Comparison of ENCODE assay signal across 18 cellular contexts in the genomic region with DNA sequence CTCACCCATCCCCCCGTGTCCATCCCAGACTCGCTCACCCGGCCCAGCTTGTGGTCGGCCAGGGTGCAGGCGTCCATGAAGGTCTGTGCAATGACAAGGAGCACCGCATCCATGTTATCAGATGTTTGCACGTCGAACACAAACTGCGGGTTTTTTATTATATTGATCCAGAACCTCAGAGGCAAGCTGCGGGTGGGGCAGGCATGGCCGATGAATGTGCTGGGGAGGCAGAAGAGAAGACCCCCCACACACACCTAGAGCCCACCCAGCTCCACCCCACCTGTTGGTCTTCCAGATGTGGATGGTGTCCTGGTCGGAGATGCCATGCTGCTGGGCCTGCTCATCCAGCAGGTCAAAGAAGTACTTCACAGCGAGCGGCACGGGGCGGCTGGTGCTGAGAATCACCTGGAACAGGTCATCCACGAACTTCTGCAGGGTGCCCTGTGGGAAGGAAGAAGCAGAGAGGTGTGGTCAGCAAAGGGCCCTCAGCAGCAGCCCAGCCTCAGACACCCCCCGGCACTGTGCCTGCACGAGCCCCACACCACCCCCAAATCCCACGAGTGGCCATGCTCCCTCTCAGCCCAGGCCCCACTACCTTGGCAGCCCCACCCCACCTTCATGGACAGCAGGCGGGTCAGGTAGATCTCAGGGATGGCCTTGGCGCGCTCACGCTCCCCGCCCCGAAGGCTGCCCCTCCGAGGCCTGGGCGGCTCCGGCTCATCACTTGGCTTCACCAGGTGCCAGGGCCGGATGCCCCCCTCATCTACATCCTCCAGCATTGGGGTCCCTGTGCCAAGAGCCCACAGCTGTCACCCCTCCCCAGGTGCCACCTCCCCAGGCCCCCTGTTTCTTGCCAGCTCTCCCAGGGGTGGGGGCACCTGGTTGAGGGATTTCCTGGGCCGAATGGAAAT. TPM values are rescaled to one million over a fixed set of nuclear protein-coding genes. Genes with fewer than 3 reads are reported as not detected.
A peak's percentile ranks its signal among the peaks of the same experiment; 100 is the strongest.
DNase-seq lines count a peak whose midpoint lies in the region; ATAC-seq and TF ChIP-seq lines count a peak whose summit lies in the region.
"Had no signal": no experiment of that assay in that cellular context is flagged by ENCODE, and none has a peak within 500 bp of the region (broad histone marks: within the 10 kb centered on the region; RNA-seq: fewer than 3 reads in every experiment).

No MANE protein-coding gene starts in this region.

- TF ChIP-seq CTCF in adrenal gland (IDR thresholded peaks at IDR 0.05) = no peak
- no peak for TF ChIP-seq CTCF in left lung (IDR thresholded peaks at IDR 0.05)
- TF ChIP-seq CTCF in suprapubic skin (IDR thresholded peaks at IDR 0.05) = no peak

- no peaks in the 10 kb centered on the region for H3K4me1 Mint-ChIP-seq in activated T-cell treated with anti-CD3 and anti-CD28 coated beads, Interleukin-2, amount 50 U/mL, for 4 hours (ENCODE audit: low read depth)
- H3K4me1 Mint-ChIP-seq: endodermal cell had no signal

- no peak overlapping the region for H3K4me3 ChIP-seq in adrenal gland
- H3K4me3 ChIP-seq in left lung = no peak overlapping the region
- H3K4me3 ChIP-seq in suprapubic skin = no peak overlapping the region
- H3K4me3 ChIP-seq: K562, lung had no signal

- no peaks in the 10 kb centered on the region for H3K4me1 ChIP-seq in adrenal gland (replicated peaks in 1 of 2)
- H3K4me1 ChIP-seq in left lung = no peaks in the 10 kb centered on the region
- H3K4me1 ChIP-seq in suprapubic skin = peaks cover 27% of the 10 kb centered on the region

- no peaks in the 10 kb centered on the region for H3K27me3 Mint-ChIP-seq in activated T-cell treated with anti-CD3 and anti-CD28 coated beads, Interleukin-2, amount 50 U/mL, for 4 hours (ENCODE audit: low read depth)

- DNase-seq in activated T-cell treated with anti-CD3 and anti-CD28 coated beads, Interleukin-2, amount 50 U/mL, for 4 hours = peak; percentile 3
- no peak for DNase-seq in activated T-cell treated with anti-CD3 and anti-CD28 coated beads, Interleukin-2, amount 50 U/mL, for 48 hours
- DNase-seq in adrenal gland (peak in 5 of 7 donors; percentile 6 to 43 (median 9)), left lung (peak; percentile 16 to 63), suprapubic skin (ENCODE audit: low spot score in 2 of 2) (peak; percentile 61 to 65), DMS79 (lab: John Stamatoyannopoulos, UW) (no peak), NCI-H345 (lab: John Stamatoyannopoulos, UW) (no peak), NCI-H1694 treated with DMSO at 0.1 percent for 48 hours (lab: John Stamatoyannopoulos, UW) (no peak)
- DNase-seq: Calu3, NCI-H1417 treated with DMSO at 0.1 percent for 48 hours, NCI-H510A treated with DMSO at 0.1 percent for 48 hours, T-helper 9 cell had no signal

- TF ChIP-seq EP300 in suprapubic skin (IDR thresholded peaks at IDR 0.05) = no peak

- no peaks in the 10 kb centered on the region for H3K9me3 ChIP-seq in adrenal gland (replicated peaks in 1 of 3)
- no peaks in the 10 kb centered on the region for H3K9me3 ChIP-seq in left lung
- no peaks in the 10 kb centered on the region for H3K9me3 ChIP-seq in suprapubic skin
- H3K9me3 ChIP-seq: neutrophil had no signal

- H3K9me3 Mint-ChIP-seq in activated T-cell treated with anti-CD3 and anti-CD28 coated beads, Interleukin-2, amount 50 U/mL, for 4 hours = no peaks in the 10 kb centered on the region
- H3K9me3 Mint-ChIP-seq: endodermal cell had no signal

- WGBS in adrenal gland, 4 donors = 88 to 95% (median 93%) methylated on average over 19 to 31 of the region's 31 CpGs
- 94% methylated on average over 24 of the region's 31 CpGs for WGBS in suprapubic skin

- H3K4me3 Mint-ChIP-seq in activated T-cell treated with anti-CD3 and anti-CD28 coated beads, Interleukin-2, amount 50 U/mL, for 4 hours = no peak overlapping the region
- H3K4me3 Mint-ChIP-seq: endodermal cell had no signal

- no peak for TF ChIP-seq POLR2A in adrenal gland (IDR thresholded peaks at IDR 0.05)
- no peak for TF ChIP-seq POLR2A in suprapubic skin (IDR thresholded peaks at IDR 0.05)

- H3K36me3 ChIP-seq in adrenal gland (replicated peaks in 1 of 2) (peaks cover 0 to 15% of the 10 kb centered on the region in 2 donors), left lung (peaks cover 0 to 95% of the 10 kb centered on the region in 2 donors), suprapubic skin (peaks cover 89% of the 10 kb centered on the region)
- H3K36me3 ChIP-seq: neutrophil had no signal

- no peak overlapping the region for H3K27ac ChIP-seq in adrenal gland
- no peak overlapping the region for H3K27ac ChIP-seq in left lung
- no peak overlapping the region for H3K27ac ChIP-seq in suprapubic skin
- H3K27ac ChIP-seq: neutrophil had no signal

- no peaks in the 10 kb centered on the region for H3K36me3 Mint-ChIP-seq in activated T-cell treated with anti-CD3 and anti-CD28 coated beads, Interleukin-2, amount 50 U/mL, for 4 hours (ENCODE audit: insufficient read depth)

- ATAC-seq in activated T-cell treated with anti-CD3 and anti-CD28 coated beads, Interleukin-2, amount 50 U/mL, for 4 hours = no peak
- ATAC-seq in left lung = no peak

- no peaks in the 10 kb centered on the region for H3K27me3 ChIP-seq in adrenal gland
- H3K27me3 ChIP-seq in left lung = no peaks in the 10 kb centered on the region
- no peaks in the 10 kb centered on the region for H3K27me3 ChIP-seq in suprapubic skin
- H3K27me3 ChIP-seq: neutrophil had no signal

- intact Hi-C loops in adrenal gland (cut with DNase I) (no loop called here), left lung (cut with DNase I) (no loop called here)

RNA-seq across cellular contexts. Expression of gene PLXNB1, which starts 20.3 kb away (rescaled TPM):
- total RNA-seq in activated T-cell treated with anti-CD3 and anti-CD28 coated beads, Interleukin-2, amount 50 U/mL, for 4 hours = 1 to 10 TPM; 6.0 to 7.2 (median 6.8) TPM
- total RNA-seq in adrenal gland (10 to 100 TPM in 6 of 8 donors, 1 to 10 TPM in 2; 5.9 to 23.5 (median 13.7) TPM), left lung (100 to 1,000 TPM in 1 of 2 donors, 10 to 100 TPM in 1; 65.0 to 128 TPM), suprapubic skin (100 to 1,000 TPM; 188 to 384 (median 220) TPM)
- polyA plus RNA-seq in adrenal gland = 100 to 1,000 TPM in 1 of 3 donors, 10 to 100 TPM in 1, 1 to 10 TPM in 1; 6.1 to 115 (median 45.6) TPM

RNA-seq across cellular contexts. Expression of gene CCDC51, which starts 30.4 kb away (rescaled TPM):
- 10 to 100 TPM; 21.7 to 29.4 (median 24.7) TPM for total RNA-seq in activated T-cell treated with anti-CD3 and anti-CD28 coated beads, Interleukin-2, amount 50 U/mL, for 4 hours
- total RNA-seq in adrenal gland (10 to 100 TPM; 14.3 to 28.7 (median 19.5) TPM), left lung (10 to 100 TPM; 13.4 to 14.7 TPM), suprapubic skin (10 to 100 TPM in 3 of 4 donors, 1 to 10 TPM in 1; 6.4 to 18.7 (median 13.6) TPM)
- polyA plus RNA-seq in adrenal gland = 10 to 100 TPM in 1 of 3 donors, 1 to 10 TPM in 2; 7.3 to 20.8 (median 8.0) TPM

RNA-seq across cellular contexts. Expression of gene TMA7, which starts 30.5 kb away (rescaled TPM):
- total RNA-seq in activated T-cell treated with anti-CD3 and anti-CD28 coated beads, Interleukin-2, amount 50 U/mL, for 4 hours = 100 to 1,000 TPM; 306 to 337 (median 326) TPM
- total RNA-seq in adrenal gland (100 to 1,000 TPM; 177 to 322 (median 224) TPM), left lung (100 to 1,000 TPM; 174 to 211 TPM), suprapubic skin (100 to 1,000 TPM; 122 to 281 (median 190) TPM)
- polyA plus RNA-seq in adrenal gland = 100 to 1,000 TPM; 489 to 891 (median 742) TPM

RNA-seq across cellular contexts. Expression of gene ATRIP, which starts 37.0 kb away (rescaled TPM):
- total RNA-seq in activated T-cell treated with anti-CD3 and anti-CD28 coated beads, Interleukin-2, amount 50 U/mL, for 4 hours = 10 to 100 TPM; 17.3 to 17.6 (median 17.5) TPM
- total RNA-seq in adrenal gland (10 to 100 TPM in 1 of 8 donors, 1 to 10 TPM in 7; 5.1 to 15.9 (median 6.7) TPM), left lung (1 to 10 TPM; 7.4 to 9.9 TPM), suprapubic skin (10 to 100 TPM in 2 of 4 donors, 1 to 10 TPM in 2; 8.7 to 12.7 (median 10.2) TPM)
- 1 to 10 TPM; 6.7 to 9.1 (median 8.4) TPM for polyA plus RNA-seq in adrenal gland

RNA-seq across cellular contexts. Expression of gene FBXW12, which starts 37.5 kb away (rescaled TPM):
- not detected for total RNA-seq in activated T-cell treated with anti-CD3 and anti-CD28 coated beads, Interleukin-2, amount 50 U/mL, for 4 hours
- total RNA-seq in adrenal gland = not detected
- polyA plus RNA-seq in adrenal gland = under 1 TPM in 2 of 3 donors, not detected in 1; 0.07 to 0.24 TPM
- total RNA-seq in left lung = not detected
- not detected for total RNA-seq in suprapubic skin
- total RNA-seq: Calu3, K562, lung, RPMI7951 had no signal
- polyA plus RNA-seq: AG04450, lung had no signal

Comparison
In these comparisons a context has a peak if more than half of its experiments do, and no peak if none do; other contexts are left out.
1. DNase-seq: peak in activated T-cell treated with anti-CD3 and anti-CD28 coated beads, Interleukin-2, amount 50 U/mL, for 4 hours (single experiment), adrenal gland (5 of 7), left lung (2 of 2) and suprapubic skin (2 of 2); none in activated T-cell treated with anti-CD3 and anti-CD28 coated beads, Interleukin-2, amount 50 U/mL, for 48 hours (0 of 2), DMS79 (single experiment), NCI-H345 (single experiment) and NCI-H1694 treated with DMSO at 0.1 percent for 48 hours (single experiment).